12 cellular contexts compared by ENCODE assay signal in genomic region chr19:50896100-50896590, GRCh38. TPM values are rescaled to one million over a fixed set of nuclear protein-coding genes. Genes with fewer than 3 reads are reported as not detected.
DNase-seq lines count a peak whose midpoint lies in the region; ATAC-seq and TF ChIP-seq lines count a peak whose summit lies in the region.
"Not testable (repeated sequence)": the region's sequence is repeated elsewhere in the genome, so short reads cannot be mapped to it uniquely, and the experiment has no call there.
"Had no signal": no experiment of that assay in that cellular context is flagged by ENCODE, and none has a peak within 500 bp of the region (broad histone marks: within the 10 kb centered on the region; RNA-seq: fewer than 3 reads in every experiment).

No MANE protein-coding gene starts in this region.

- CTCF ChIA-PET in Calu3 (lab: Charles Lee) (interaction anchor here (0.5 to 1.3 kb wide), 6 partner anchors 15 to 171 kb away, joined by 3 to 8 read pairs (median 6); no protein-coding TSS in a partner anchor), HEK293 (lab: Yijun Ruan, JAX) (interaction anchor here (1.1 kb wide), 2 partner anchors 9 to 192 kb away, joined by 4 to 8 read pairs; no protein-coding TSS in a partner anchor)
- CTCF ChIA-PET in MCF 10A (lab: Yijun Ruan, JAX) = not testable (repeated sequence)

- H3K36me3 ChIP-seq in HEK293 (ENCODE audit: control insufficient read depth in 2 of 2, insufficient read depth in 1 of 2, low read length in 2 of 2); smooth muscle cell (ENCODE audit: low read depth): not testable (repeated sequence)

- not testable (repeated sequence) for H3K36me3 Mint-ChIP-seq in Calu3 (ENCODE audit: insufficient read depth, unreplicated experiment); IgD-negative memory B cell; MCF 10A (ENCODE audit: insufficient read depth, unreplicated experiment); memory B cell

- not testable (repeated sequence) for H3K9me3 ChIP-seq in HEK293 (ENCODE audit: control insufficient read depth, insufficient read depth, low read depth, low read length); smooth muscle cell (replicated peaks; ENCODE audit: low read depth)

- H3K4me3 Mint-ChIP-seq in Calu3 (ENCODE audit: low read depth, unreplicated experiment); MCF 10A (ENCODE audit: unreplicated experiment); memory B cell: not testable (repeated sequence)
- H3K4me3 Mint-ChIP-seq in IgD-negative memory B cell = peak overlapping the region in 2 of 4 donors; percentile 1 to 13

- not testable (repeated sequence) for DNase-seq in Calu3; MCF 10A (ENCODE audit: unreplicated experiment); memory B cell (ENCODE audit: low spot score in 2 of 2); smooth muscle cell (lab: John Stamatoyannopoulos, UW; ENCODE audit: unreplicated experiment)

- H3F3A ChIP-seq in smooth muscle cell (ENCODE audit: low read depth) = not testable (repeated sequence)

- TF ChIP-seq CTCF in 22Rv1 (IDR thresholded peaks at IDR 0.05); Calu3 (IDR thresholded peaks at IDR 0.05; ENCODE audit: unreplicated experiment); HEK293 (tag by site-specific recombination; IDR thresholded peaks at IDR 0.05); VCaP (conservative IDR thresholded peaks at IDR 0.05); MCF 10A (IDR thresholded peaks at IDR 0.05; ENCODE audit: unreplicated experiment); smooth muscle cell (IDR thresholded peaks at IDR 0.05; ENCODE audit: borderline replicate concordance, insufficient read depth, poor library complexity, severe bottlenecking): not testable (repeated sequence)

- H4K20me1 ChIP-seq in smooth muscle cell (ENCODE audit: low read depth) = not testable (repeated sequence)

- H3K27ac Mint-ChIP-seq in Calu3 (ENCODE audit: unreplicated experiment) (peak overlapping the region; percentile 66), IgD-negative memory B cell (peak overlapping the region; percentile 41 to 94 (median 91)), MCF 10A (ENCODE audit: low read depth, unreplicated experiment) (peak overlapping the region; percentile 82), memory B cell (peak overlapping the region; percentile 97)

- H3K9me3 Mint-ChIP-seq in Calu3 (ENCODE audit: low read depth, unreplicated experiment); IgD-negative memory B cell; MCF 10A (ENCODE audit: unreplicated experiment); memory B cell: not testable (repeated sequence)

- not testable (repeated sequence) for ATAC-seq in memory B cell (ENCODE audit: low read depth)

- not testable (repeated sequence) for H3K27me3 ChIP-seq in smooth muscle cell (ENCODE audit: low read depth)

- not testable (repeated sequence) for H2AFZ ChIP-seq in smooth muscle cell (ENCODE audit: low read depth)

- BruUV-seq in Calu3 (replicated peaks; lab: Mats Ljungman, UMichigan) (TSS peak; percentile 100), MCF 10A (replicated peaks; lab: Mats Ljungman, UMichigan) (TSS peak; percentile 99)

- H3K4me1 Mint-ChIP-seq in Calu3 (ENCODE audit: low read depth, unreplicated experiment) (peaks cover 21% of the 10 kb centered on the region), IgD-negative memory B cell (peaks cover 11 to 31% (median 28%) of the 10 kb centered on the region in 3 donors), MCF 10A (ENCODE audit: insufficient read depth, unreplicated experiment) (peaks cover 19% of the 10 kb centered on the region), memory B cell (peaks cover 27% of the 10 kb centered on the region)

- intact Hi-C loops in Calu3 (cut with micrococcal nuclease; ENCODE audit: unreplicated experiment); MCF 10A (cut with micrococcal nuclease): not testable (repeated sequence)

- H3K27me3 Mint-ChIP-seq in Calu3 (ENCODE audit: unreplicated experiment) = peaks cover 39% of the 10 kb centered on the region
- not testable (repeated sequence) for H3K27me3 Mint-ChIP-seq in IgD-negative memory B cell; MCF 10A (ENCODE audit: insufficient read depth, unreplicated experiment); memory B cell

- H3K9ac ChIP-seq in smooth muscle cell (ENCODE audit: low read depth) = peak overlapping the region; percentile 41

- not testable (repeated sequence) for H3K4me2 ChIP-seq in smooth muscle cell

- not testable (repeated sequence) for H3K4me1 ChIP-seq in HEK293 (ENCODE audit: control insufficient read depth, insufficient read depth, low read length); smooth muscle cell (ENCODE audit: low read depth)

- H3K4me3 ChIP-seq in HEK293 (ENCODE audit: low read depth, low read length); smooth muscle cell: not testable (repeated sequence)

- WGBS in smooth muscle cell (ENCODE audit: low lambda C conversion rate) = 89% methylated on average over 9 of the region's 9 CpGs

- H3K27ac ChIP-seq in 22Rv1 = peak overlapping the region; percentile 99
- H3K27ac ChIP-seq in HEK293 (ENCODE audit: extremely low read depth, low read depth, low read length) = peak overlapping the region; percentile 50
- H3K27ac ChIP-seq in VCaP = peak overlapping the region; percentile 100
- H3K27ac ChIP-seq in smooth muscle cell (ENCODE audit: low read depth) = peak overlapping the region; percentile 77

- not testable (repeated sequence) for H3K79me2 ChIP-seq in smooth muscle cell (ENCODE audit: low read depth)

- POLR2A ChIA-PET in HEK293 (lab: Yijun Ruan, JAX) = interaction anchor here (0.5 to 1.3 kb wide), 3 partner anchors 13 to 92 kb away, joined by 3 read pairs; no protein-coding TSS in a partner anchor
- POLR2A ChIA-PET in MCF 10A (lab: Yijun Ruan, JAX) = interaction anchor here (0.6 to 1.6 kb wide), 2 partner anchors 11 to 91 kb away, joined by 3 to 7 read pairs; no protein-coding TSS in a partner anchor

TF ChIP-seq in HEK293, 187 proteins besides CTCF, POLR2A, EP300 and RAD21:
- TF ChIP-seq ZNF280D (tag by site-specific recombination; IDR thresholded peaks at IDR 0.05) = peak; percentile 5; the same call in 1 of the 2 replicates
- peak; percentile 70 for TF ChIP-seq BCL11A (tag by site-specific recombination; IDR thresholded peaks at IDR 0.05; ENCODE audit: low read depth)
- peak; percentile 27 for TF ChIP-seq ZFHX2 (tag by site-specific recombination; conservative IDR thresholded peaks at IDR 0.05)
- peak; percentile 99 for TF ChIP-seq ZNF366 (tag by site-specific recombination; conservative IDR thresholded peaks at IDR 0.05)
- TF ChIP-seq SCRT2 (tag by site-specific recombination; IDR thresholded peaks at IDR 0.05) = peak; percentile 95
- TF ChIP-seq ZNF223 (tag by site-specific recombination; IDR thresholded peaks at IDR 0.05) = peak; percentile 89

RNA-seq across cellular contexts. Expression of gene KLK4, which starts 15.1 kb away (rescaled TPM):
- total RNA-seq in Calu3 (2022) = not detected in 2 replicates
- polyA plus RNA-seq in IgD-negative memory B cell = not detected
- total RNA-seq in MCF 10A (2022) = not detected in 2 replicates
- total RNA-seq in smooth muscle cell = not detected in 2 replicates
- polyA plus RNA-seq in smooth muscle cell = 0.80 and 0.82 TPM in 2 replicates
- total RNA-seq: CD8-positive, alpha-beta T cell; GM23248; H7 had no signal
- polyA plus RNA-seq: CD14-positive monocyte, GM23248 had no signal

RNA-seq across cellular contexts. Expression of gene KLK2, which starts 22.9 kb away (rescaled TPM):
- total RNA-seq in Calu3 (2022) (not detected in 2 replicates), MCF 10A (2022) (not detected in 2 replicates), smooth muscle cell (not detected in 2 replicates)
- polyA plus RNA-seq in IgD-negative memory B cell (not detected), smooth muscle cell (not detected in 2 replicates)
- total RNA-seq: CD8-positive, alpha-beta T cell; GM23248; H7 had no signal
- polyA plus RNA-seq: CD14-positive monocyte, GM23248 had no signal

RNA-seq across cellular contexts. Expression of gene KLK3, which starts 41.4 kb away (rescaled TPM):
- total RNA-seq in Calu3 (2022) (not detected in 2 replicates), MCF 10A (2022) (not detected in 2 replicates), smooth muscle cell (not detected in 2 replicates)
- polyA plus RNA-seq in IgD-negative memory B cell (not detected), smooth muscle cell (not detected in 2 replicates)
- total RNA-seq: CD8-positive, alpha-beta T cell; GM23248; H7 had no signal
- polyA plus RNA-seq: CD14-positive monocyte, GM23248 had no signal

RNA-seq across cellular contexts. Expression of gene KLK5, which starts 56.7 kb away (rescaled TPM):
- 0.24 and 0.38 TPM in 2 replicates for total RNA-seq in Calu3 (2022)
- polyA plus RNA-seq in IgD-negative memory B cell = not detected
- 0.19 TPM in 1 of 2 replicates, not detected in the other for total RNA-seq in MCF 10A (2022)
- total RNA-seq in smooth muscle cell = 0.18 and 1.2 TPM in 2 replicates
- 0.38 TPM in 1 of 2 replicates, not detected in the other for polyA plus RNA-seq in smooth muscle cell
- total RNA-seq: CD8-positive, alpha-beta T cell; GM23248; H7 had no signal
- polyA plus RNA-seq: CD14-positive monocyte, GM23248 had no signal

Comparison
In these comparisons a context has a peak if more than half of its experiments do, and no peak if none do; other contexts are left out.
1. H3K27ac ChIP-seq: peak in every context shown above with its lines; median percentile 100 in VCaP; 99 in 22Rv1; 77 in smooth muscle cell; 50 in HEK293.